Comparison of ENCODE assay signal across 1 cellular context in genomic region chr4:1864076-1865008, GRCh38.
TF ChIP-seq lines count a peak whose summit lies in the region.

No MANE protein-coding gene starts in this region.

TF ChIP-seq in HepG2, 621 proteins besides CTCF, POLR2A, EP300 and RAD21 (continued from another document):
- TF ChIP-seq HNRNPL (IDR thresholded peaks at IDR 0.05; ENCODE audit: low read depth, low read length) (0 out of 2 replicates have a peak, but pooled peaks have one; percentile 22), ZFX (CRISPR knock-in tag; IDR thresholded peaks at IDR 0.05; ENCODE audit: low read depth) (peak; percentile 55), ZBTB10 (CRISPR knock-in tag; IDR thresholded peaks at IDR 0.05; ENCODE audit: borderline replicate concordance) (0 out of 2 replicates have a peak, but pooled peaks have one; percentile 49), FOXJ3 (CRISPR knock-in tag; IDR thresholded peaks at IDR 0.05; ENCODE audit: borderline replicate concordance) (0 out of 2 replicates have a peak, but pooled peaks have one; percentile 28), ZNF235 (CRISPR knock-in tag; IDR thresholded peaks at IDR 0.05; ENCODE audit: borderline replicate concordance) (0 out of 2 replicates have a peak, but pooled peaks have one; percentile 21), ZNF792 (CRISPR knock-in tag; IDR thresholded peaks at IDR 0.05) (no peak), HDAC1 (CRISPR knock-in tag; IDR thresholded peaks at IDR 0.05) (peak; percentile 53; the same call in 1 of the 2 replicates), MEIS1 (CRISPR knock-in tag; IDR thresholded peaks at IDR 0.05; ENCODE audit: borderline replicate concordance) (peak; percentile 29; the same call in 1 of the 2 replicates), PATZ1 (CRISPR knock-in tag; IDR thresholded peaks at IDR 0.05) (peak; percentile 74), AGO1 (IDR thresholded peaks at IDR 0.05; ENCODE audit: low read depth, low read length, poor library complexity, severe bottlenecking) (peak; percentile 76), YY1 (IDR thresholded peaks at IDR 0.05; ENCODE audit: insufficient read depth, insufficient replicate concordance, low read depth, low read length) (peak; percentile 16), DRAP1 (CRISPR knock-in tag; IDR thresholded peaks at IDR 0.05) (0 out of 2 replicates have a peak, but pooled peaks have one; percentile 20), HNF1A (IDR thresholded peaks at IDR 0.05; ENCODE audit: low read depth) (no peak), HNF1A (CRISPR knock-in tag; IDR thresholded peaks at IDR 0.05; ENCODE audit: borderline replicate concordance) (peak; percentile 39; the same call in 1 of the 2 replicates), NR3C1 (CRISPR knock-in tag; IDR thresholded peaks at IDR 0.05) (no peak), NR2F1 (CRISPR knock-in tag; IDR thresholded peaks at IDR 0.05) (peak in 1 of 2 experiments; percentile 60; a peak in 1 of 4 replicates), SIN3A (IDR thresholded peaks at IDR 0.05; ENCODE audit: borderline replicate concordance, low read depth, low read length) (peak; percentile 26; the same call in 1 of the 2 replicates), RFX5 (IDR thresholded peaks at IDR 0.05; ENCODE audit: low read depth, low read length) (no peak), REL (CRISPR knock-in tag; conservative IDR thresholded peaks at IDR 0.05) (no peak)
